8 cellular contexts compared by ENCODE assay signal in genomic region chr6:139323511-139324445, GRCh38. TPM values are rescaled to one million over a fixed set of nuclear protein-coding genes. Genes with fewer than 3 reads are reported as not detected.
DNase-seq lines count a peak whose midpoint lies in the region; ATAC-seq lines count a peak whose summit lies in the region.

No MANE protein-coding gene starts in this region.

- H3K27ac Mint-ChIP-seq in T-cell = peak overlapping the region; percentile 99
- H3K27ac Mint-ChIP-seq in activated naive CD8-positive, alpha-beta T cell treated with anti-CD3 and anti-CD28 coated beads, Interleukin-2, amount 50 U/mL, for 24 hours = peak overlapping the region; percentile 95

- H3K4me3 ChIP-seq in iPS DF 6.9 (ENCODE audit: low read length) = no peak overlapping the region

- H3K9me3 ChIP-seq in iPS DF 6.9 (ENCODE audit: control insufficient read depth, insufficient read depth, low read length) = no peaks in the 10 kb centered on the region

- peaks cover 33 to 42% (median 41%) of the 10 kb centered on the region in 3 donors for H3K4me1 Mint-ChIP-seq in T-cell
- peaks cover 34% of the 10 kb centered on the region for H3K4me1 Mint-ChIP-seq in activated naive CD8-positive, alpha-beta T cell treated with anti-CD3 and anti-CD28 coated beads, Interleukin-2, amount 50 U/mL, for 24 hours

- CTCF ChIA-PET in T-cell (lab: Charles Lee) = interaction anchor here (0.5 to 2.8 kb wide), 15 partner anchors 9 to 337 kb away, joined by 3 to 13 read pairs (median 5); partner anchors contain the start of genes CITED2 (in 1 of the 2) and TXLNB (in 1 of the 2)

- H3K36me3 Mint-ChIP-seq in T-cell = no peaks in the 10 kb centered on the region
- peaks cover 11% of the 10 kb centered on the region for H3K36me3 Mint-ChIP-seq in activated naive CD8-positive, alpha-beta T cell treated with anti-CD3 and anti-CD28 coated beads, Interleukin-2, amount 50 U/mL, for 24 hours (ENCODE audit: low read depth)

- peaks cover 1% of the 10 kb centered on the region; the same call in 1 of the 2 replicates for H3K4me1 ChIP-seq in iPS DF 6.9 (ENCODE audit: control insufficient read depth, insufficient read depth, low read length)

- no peaks in the 10 kb centered on the region for H3K9me3 Mint-ChIP-seq in T-cell
- H3K9me3 Mint-ChIP-seq in activated naive CD8-positive, alpha-beta T cell treated with anti-CD3 and anti-CD28 coated beads, Interleukin-2, amount 50 U/mL, for 24 hours = peaks cover 15% of the 10 kb centered on the region

- POLR2A ChIA-PET in T-cell (lab: Charles Lee) = interaction anchor here (0.6 to 1.6 kb wide), 10 partner anchors 12 to 552 kb away, joined by 3 to 17 read pairs (median 3); partner anchors contain the start of genes CITED2 (in 1 of the 2) and TXLNB (in 1 of the 2)

- peak; percentile 40 to 84 (median 75) for DNase-seq in T-cell
- DNase-seq in activated naive CD8-positive, alpha-beta T cell treated with anti-CD3 and anti-CD28 coated beads, Interleukin-2, amount 50 U/mL, for 24 hours = peak; percentile 74
- DNase-seq in iPS DF 6.9 (ENCODE audit: low read depth, low spot score) = peak; percentile 50
- peak; percentile 42 to 59 for DNase-seq in stimulated activated CD4-positive, alpha-beta T cell treated with anti-CD3 and anti-CD28 coated beads, Interleukin-15, amount 100 ng/mL, for 1 hour (ENCODE audit: low read depth in 1 of 2, low spot score in 1 of 2)
- no peak for DNase-seq in NCI-H187 treated with DMSO at 0.1 percent for 48 hours (lab: John Stamatoyannopoulos, UW)

- H3K27me3 ChIP-seq in iPS DF 6.9 (ENCODE audit: control insufficient read depth, insufficient read depth, low read length) = no peaks in the 10 kb centered on the region

- WGBS in iPS DF 6.9 (ENCODE audit: insufficient coverage, insufficient read length) = no CpG with 5 or more reads among the region's 22 CpGs

- ATAC-seq in GM18858 (IDR thresholded peaks at IDR 0.05; ENCODE audit: unreplicated experiment) (peak; percentile 36), HG03159 (IDR thresholded peaks at IDR 0.05; ENCODE audit: unreplicated experiment) (peak; percentile 48), T-cell (replicated peaks in 1 of 4) (peak; percentile 86 to 91 (median 89)), GM18873 (IDR thresholded peaks at IDR 0.05; ENCODE audit: low FRiP score, unreplicated experiment) (no peak)
- ATAC-seq in activated naive CD8-positive, alpha-beta T cell treated with anti-CD3 and anti-CD28 coated beads, Interleukin-2, amount 50 U/mL, for 24 hours = peak; percentile 94

- no peak overlapping the region for H3K27ac ChIP-seq in iPS DF 6.9 (ENCODE audit: low read length)

- no peaks in the 10 kb centered on the region for H3K27me3 Mint-ChIP-seq in T-cell
- H3K27me3 Mint-ChIP-seq in activated naive CD8-positive, alpha-beta T cell treated with anti-CD3 and anti-CD28 coated beads, Interleukin-2, amount 50 U/mL, for 24 hours = peaks cover 2% of the 10 kb centered on the region

- H3K4me3 Mint-ChIP-seq in T-cell = peak overlapping the region; percentile 83 to 85 (median 84)
- peak overlapping the region; percentile 70 for H3K4me3 Mint-ChIP-seq in activated naive CD8-positive, alpha-beta T cell treated with anti-CD3 and anti-CD28 coated beads, Interleukin-2, amount 50 U/mL, for 24 hours

- H3K36me3 ChIP-seq in iPS DF 6.9 (ENCODE audit: control insufficient read depth, insufficient read depth, low read length) = no peaks in the 10 kb centered on the region

RNA-seq across cellular contexts. Expression of gene TXLNB, which starts 32.0 kb away (rescaled TPM):
- total RNA-seq in T-cell = under 1 TPM; 0.41 to 0.92 (median 0.72) TPM

RNA-seq across cellular contexts. Expression of gene CITED2, which starts 50.7 kb away (rescaled TPM):
- 100 to 1,000 TPM; 108 to 145 (median 134) TPM for total RNA-seq in T-cell
